In genomic region chr13:36674337-36675212, GRCh38 we compare ENCODE assay signal across 13 cellular contexts. TPM values are rescaled to one million over a fixed set of nuclear protein-coding genes. Genes with fewer than 3 reads are reported as not detected.
DNase-seq lines count a peak whose midpoint lies in the region; ATAC-seq and TF ChIP-seq lines count a peak whose summit lies in the region.
"Had no signal": no experiment of that assay in that cellular context is flagged by ENCODE, and none has a peak within 500 bp of the region (broad histone marks: within the 10 kb centered on the region; RNA-seq: fewer than 3 reads in every experiment).

No MANE protein-coding gene starts in this region.

- no peaks in the 10 kb centered on the region for H3K4me1 ChIP-seq in RWPE2 (ENCODE audit: insufficient read depth, poor library complexity, severe bottlenecking)
- no peaks in the 10 kb centered on the region for H3K4me1 ChIP-seq in left ventricle myocardium inferior
- H3K4me1 ChIP-seq in ovary (ENCODE audit: insufficient read depth), result peaks cover 3% of the 10 kb centered on the region
- no peaks in the 10 kb centered on the region for H3K4me1 ChIP-seq in GM23248 (ENCODE audit: insufficient read depth)

- H3K9me2 ChIP-seq in GM23248 (ENCODE audit: insufficient read depth), result no peaks in the 10 kb centered on the region

- H3K27ac ChIP-seq in RWPE2 (ENCODE audit: poor library complexity, severe bottlenecking), result no peak overlapping the region
- no peak overlapping the region for H3K27ac ChIP-seq in left ventricle myocardium inferior (replicated peaks)
- H3K27ac ChIP-seq in ovary, result no peak overlapping the region
- no peak overlapping the region for H3K27ac ChIP-seq in GM23248
- H3K27ac ChIP-seq: RWPE1 had no signal

- H3K4me2 ChIP-seq in GM23248 (ENCODE audit: unreplicated experiment), result no peak overlapping the region

- H3K27me3 ChIP-seq in RWPE2 (ENCODE audit: insufficient read depth, poor library complexity, severe bottlenecking) (peaks cover 47% of the 10 kb centered on the region), left ventricle myocardium inferior (ENCODE audit: low read depth) (peaks cover 51% of the 10 kb centered on the region), ovary (no peaks in the 10 kb centered on the region), GM23248 (replicated peaks; ENCODE audit: insufficient read depth) (peaks cover 35% of the 10 kb centered on the region)

- H4K20me1 ChIP-seq in GM23248 (ENCODE audit: insufficient read depth), result no peaks in the 10 kb centered on the region

- no peak overlapping the region for H2AFZ ChIP-seq in GM23248

- 6 to 8% (median 7%) methylated on average over 33 of the region's 33 CpGs for WGBS in ovary, 3 donors
- WGBS in GM23248 (ENCODE audit: low coverage in 1 of 2, low lambda C conversion rate in 2 of 2, missing lambda C conversion rate in 2 of 2), 2 experiments, result 3 to 4% methylated on average over 33 of the region's 33 CpGs

- H3K79me2 ChIP-seq in GM23248 (ENCODE audit: insufficient read depth), result no peaks in the 10 kb centered on the region

- intact Hi-C loops in left ventricle myocardium inferior (cut with micrococcal nuclease), result no loop called here
- intact Hi-C loops in ovary (cut with DNase I), result no loop called here

- ATAC-seq in RWPE2 (ENCODE audit: low read depth), result peak; percentile 21; the same call in 1 of the 3 replicates
- ATAC-seq: effector memory CD8-positive, alpha-beta T cell had no signal

- no peak for TF ChIP-seq POLR2A in ovary (IDR thresholded peaks at IDR 0.05)

- no peaks in the 10 kb centered on the region for H3F3A ChIP-seq in GM23248 (ENCODE audit: insufficient read depth)

- DNase-seq in GM13976 (ENCODE audit: low spot score) (peak; percentile 9), RWPE2 (ENCODE audit: low spot score) (no peak), left ventricle myocardium inferior (no peak), ovary (no peak), GM23248 (no peak), retina (no peak), AG08396 (ENCODE audit: low spot score) (no peak)
- DNase-seq in stimulated activated CD4-positive, alpha-beta T cell treated with anti-CD3 and anti-CD28 coated beads, Interleukin-2, amount 100 ng/mL, for 24 hours, result no peak
- DNase-seq: activated naive CD4-positive, alpha-beta T cell treated with anti-CD3 and anti-CD28 coated beads for 36 hours; CD8-positive, alpha-beta memory T cell; effector memory CD8-positive, alpha-beta T cell; NCI-H2029 had no signal

- no peaks in the 10 kb centered on the region for H3K9me3 ChIP-seq in RWPE2 (ENCODE audit: severe bottlenecking)
- no peaks in the 10 kb centered on the region for H3K9me3 ChIP-seq in left ventricle myocardium inferior (replicated peaks)
- H3K9me3 ChIP-seq in ovary, result no peaks in the 10 kb centered on the region
- H3K9me3 ChIP-seq in GM23248 (ENCODE audit: low read depth), result no peaks in the 10 kb centered on the region

- no peak overlapping the region for H3K9ac ChIP-seq in GM23248

- TF ChIP-seq EP300 in ovary (IDR thresholded peaks at IDR 0.05), result no peak

- H3K4me3 ChIP-seq in RWPE2 (ENCODE audit: severe bottlenecking) (no peak overlapping the region), left ventricle myocardium inferior (peak overlapping the region; percentile 70), ovary (peak overlapping the region; percentile 60), GM23248 (no peak overlapping the region)

- H3K36me3 ChIP-seq in RWPE2 (ENCODE audit: low read depth) (no peaks in the 10 kb centered on the region), left ventricle myocardium inferior (no peaks in the 10 kb centered on the region), ovary (no peaks in the 10 kb centered on the region), GM23248 (ENCODE audit: low read depth) (no peaks in the 10 kb centered on the region)

- no peak for TF ChIP-seq CTCF in GM13976 (IDR thresholded peaks at IDR 0.05; ENCODE audit: borderline replicate concordance, control extremely low read depth, extremely low read depth, insufficient read depth, missing control alignments)
- TF ChIP-seq CTCF in RWPE2 (IDR thresholded peaks at IDR 0.05; ENCODE audit: poor library complexity, severe bottlenecking), result no peak
- no peak for TF ChIP-seq CTCF in left ventricle myocardium inferior (IDR thresholded peaks at IDR 0.05; ENCODE audit: borderline replicate concordance)
- TF ChIP-seq CTCF in ovary (IDR thresholded peaks at IDR 0.05), result no peak

- in situ Hi-C loops in GM13976 (cut with MboI; ENCODE audit: low sequenced_read_pairs, unreplicated experiment) (no loop called here), GM23248 (cut with MboI) (no loop called here)

RNA-seq across cellular contexts. Expression of gene SERTM1, which starts 0.8 kb away (rescaled TPM):
- total RNA-seq in left ventricle myocardium inferior (0.60 TPM), ovary (10 to 100 TPM in 3 of 7 donors, 1 to 10 TPM in 3, under 1 TPM in 1; 0.68 to 65.1 (median 3.3) TPM)
- polyA plus RNA-seq in ovary (10 to 100 TPM in 1 of 2 donors, 1 to 10 TPM in 1; 1.7 to 13.9 TPM), GM23248 (2016; fragmentation: Nextera tagmentation; extraction: Ambion mirVana) (not detected in 2 replicates)
- total RNA-seq in GM23248 (2014; rRNA removed; shearing (Covaris generic)), result not detected in 2 replicates
- total RNA-seq: activated naive CD4-positive, alpha-beta T cell treated with anti-CD3 and anti-CD28 coated beads for 36 hours; CD8-positive, alpha-beta memory T cell had no signal
- polyA plus RNA-seq: CD8-positive, alpha-beta memory T cell had no signal

Comparison
In these comparisons a context has a peak if more than half of its experiments do, and no peak if none do; other contexts are left out.
1. H3K4me3 ChIP-seq: peak in left ventricle myocardium inferior (single experiment) and ovary (single experiment); none in RWPE2 (single experiment) and GM23248 (single experiment).